18 cellular contexts compared by ENCODE assay signal in genomic region chr13:89029062-89029461, GRCh38.
A peak's percentile ranks its signal among the peaks of the same experiment; 100 is the strongest.
DNase-seq lines count a peak whose midpoint lies in the region; ATAC-seq and FAIRE-seq lines count a peak whose summit lies in the region.
"Had no signal": no experiment of that assay in that cellular context is flagged by ENCODE, and none has a peak within 500 bp of the region (broad histone marks: within the 10 kb centered on the region; RNA-seq: fewer than 3 reads in every experiment).

No MANE protein-coding gene starts in this region.

- DNase-seq in activated T-cell treated with anti-CD3 and anti-CD28 coated beads for 24 hours (ENCODE audit: low read depth), result peak; percentile 19
- no peak for DNase-seq in activated T-cell treated with anti-CD3 and anti-CD28 coated beads, Interleukin-2, amount 50 U/mL, for 72 hours
- peak; percentile 0 for DNase-seq in iris pigment epithelial cell (ENCODE audit: low read depth)
- DNase-seq in sciatic nerve (ENCODE audit: low spot score), result no peak
- no peak for DNase-seq in NCI-H146 treated with DMSO at 0.1 percent for 48 hours (lab: John Stamatoyannopoulos, UW; ENCODE audit: unreplicated experiment)
- DNase-seq in urothelium cell line (ENCODE audit: low spot score), result no peak
- DNase-seq: Caco-2, DMS53, HCEC 1CT, Karpas-422, NCI-H1930, NCI-H2171, NCI-H774 had no signal

- ATAC-seq in activated T-cell treated with anti-CD3 and anti-CD28 coated beads, Interleukin-2, amount 50 U/mL, for 72 hours (replicated peaks in 1 of 2), result no peak
- ATAC-seq in HG02610 (IDR thresholded peaks at IDR 0.05; ENCODE audit: unreplicated experiment) (peak; percentile 48), sciatic nerve (no peak)
- peak; percentile 24 for ATAC-seq in activated T-helper 17 cell treated with anti-CD3 and anti-CD28 coated beads, Interleukin-2, amount 50 U/mL, for 72 hours (replicated peaks)
- ATAC-seq: Panc1 had no signal

- H3K4me1 Mint-ChIP-seq in activated T-cell treated with anti-CD3 and anti-CD28 coated beads, Interleukin-2, amount 50 U/mL, for 72 hours (ENCODE audit: low read depth), result no peaks in the 10 kb centered on the region
- no peaks in the 10 kb centered on the region for H3K4me1 Mint-ChIP-seq in activated T-helper 17 cell treated with anti-CD3 and anti-CD28 coated beads, Interleukin-2, amount 50 U/mL, for 72 hours
- H3K4me1 Mint-ChIP-seq: CD14-positive monocyte had no signal

- intact Hi-C loops in sciatic nerve (cut with DNase I), result no loop called here

- peaks cover 0 to 6% of the 10 kb centered on the region in 2 donors for H3K36me3 Mint-ChIP-seq in activated T-cell treated with anti-CD3 and anti-CD28 coated beads, Interleukin-2, amount 50 U/mL, for 72 hours (ENCODE audit: insufficient read depth in 2 of 2)
- H3K36me3 Mint-ChIP-seq in activated T-helper 17 cell treated with anti-CD3 and anti-CD28 coated beads, Interleukin-2, amount 50 U/mL, for 72 hours (ENCODE audit: low read depth), result no peaks in the 10 kb centered on the region
- H3K36me3 Mint-ChIP-seq: CD14-positive monocyte had no signal

- no peak overlapping the region for H3K4me3 Mint-ChIP-seq in activated T-cell treated with anti-CD3 and anti-CD28 coated beads, Interleukin-2, amount 50 U/mL, for 72 hours
- H3K4me3 Mint-ChIP-seq in activated T-helper 17 cell treated with anti-CD3 and anti-CD28 coated beads, Interleukin-2, amount 50 U/mL, for 72 hours, result no peak overlapping the region
- H3K4me3 Mint-ChIP-seq: CD14-positive monocyte had no signal

- FAIRE-seq in urothelium cell line (lab: Jason Lieb, UNC), result no peak
- FAIRE-seq: GM12892 had no signal

- H3K9me3 Mint-ChIP-seq in activated T-cell treated with anti-CD3 and anti-CD28 coated beads, Interleukin-2, amount 50 U/mL, for 72 hours, result peaks cover 18 to 19% of the 10 kb centered on the region in 2 donors
- peaks cover 22% of the 10 kb centered on the region for H3K9me3 Mint-ChIP-seq in activated T-helper 17 cell treated with anti-CD3 and anti-CD28 coated beads, Interleukin-2, amount 50 U/mL, for 72 hours

- no peaks in the 10 kb centered on the region for H3K27me3 Mint-ChIP-seq in activated T-cell treated with anti-CD3 and anti-CD28 coated beads, Interleukin-2, amount 50 U/mL, for 72 hours (ENCODE audit: low read depth)
- no peaks in the 10 kb centered on the region for H3K27me3 Mint-ChIP-seq in activated T-helper 17 cell treated with anti-CD3 and anti-CD28 coated beads, Interleukin-2, amount 50 U/mL, for 72 hours

- H3K27ac Mint-ChIP-seq in activated T-cell treated with anti-CD3 and anti-CD28 coated beads, Interleukin-2, amount 50 U/mL, for 72 hours, result no peak overlapping the region
- H3K27ac Mint-ChIP-seq in activated T-helper 17 cell treated with anti-CD3 and anti-CD28 coated beads, Interleukin-2, amount 50 U/mL, for 72 hours, result no peak overlapping the region
- H3K27ac Mint-ChIP-seq: CD14-positive monocyte had no signal

Comparison
In these comparisons a context has a peak if more than half of its experiments do, and no peak if none do; other contexts are left out.
1. DNase-seq: peak in activated T-cell treated with anti-CD3 and anti-CD28 coated beads for 24 hours (single experiment) and iris pigment epithelial cell (single experiment); none in activated T-cell treated with anti-CD3 and anti-CD28 coated beads, Interleukin-2, amount 50 U/mL, for 72 hours (0 of 2), sciatic nerve (single experiment), NCI-H146 treated with DMSO at 0.1 percent for 48 hours (single experiment) and urothelium cell line (single experiment).
2. ATAC-seq: peak in HG02610 (single experiment) and activated T-helper 17 cell treated with anti-CD3 and anti-CD28 coated beads, Interleukin-2, amount 50 U/mL, for 72 hours (single experiment); none in activated T-cell treated with anti-CD3 and anti-CD28 coated beads, Interleukin-2, amount 50 U/mL, for 72 hours (0 of 2) and sciatic nerve (single experiment).